ENCODE assay signal across 1 cellular context in the genomic region with DNA sequence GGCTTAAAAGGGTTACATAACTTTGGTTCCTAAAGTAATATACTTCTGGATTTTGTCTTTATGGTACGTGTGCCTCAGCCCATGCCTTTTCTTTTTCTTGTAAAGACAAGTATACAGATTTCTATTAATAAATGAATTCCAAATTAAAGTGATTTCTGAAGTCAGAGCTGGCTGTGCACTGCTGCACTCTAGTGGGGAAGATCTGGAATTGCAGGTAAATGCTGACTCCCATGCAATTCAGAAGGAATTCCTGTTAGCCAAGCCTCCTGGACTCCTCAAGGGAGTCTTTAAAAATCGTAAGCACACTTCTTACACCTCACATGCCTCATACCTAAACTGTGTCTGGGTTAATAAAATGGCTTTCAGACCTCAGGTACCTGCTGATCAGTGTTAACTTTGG.
TF ChIP-seq lines count a peak whose summit lies in the region.

No MANE protein-coding gene starts in this region.

TF ChIP-seq in WTC11, 78 proteins besides CTCF, POLR2A, EP300 and RAD21 (continued from another document):
- TF ChIP-seq, protein P1, sequence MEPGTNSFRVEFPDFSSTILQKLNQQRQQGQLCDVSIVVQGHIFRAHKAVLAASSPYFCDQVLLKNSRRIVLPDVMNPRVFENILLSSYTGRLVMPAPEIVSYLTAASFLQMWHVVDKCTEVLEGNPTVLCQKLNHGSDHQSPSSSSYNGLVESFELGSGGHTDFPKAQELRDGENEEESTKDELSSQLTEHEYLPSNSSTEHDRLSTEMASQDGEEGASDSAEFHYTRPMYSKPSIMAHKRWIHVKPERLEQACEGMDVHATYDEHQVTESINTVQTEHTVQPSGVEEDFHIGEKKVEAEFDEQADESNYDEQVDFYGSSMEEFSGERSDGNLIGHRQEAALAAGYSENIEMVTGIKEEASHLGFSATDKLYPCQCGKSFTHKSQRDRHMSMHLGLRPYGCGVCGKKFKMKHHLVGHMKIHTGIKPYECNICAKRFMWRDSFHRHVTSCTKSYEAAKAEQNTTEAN (CRISPR knock-in tag; IDR thresholded peaks at IDR 0.05) = no peak
- no peak for TF ChIP-seq TP53 (CRISPR knock-in tag; IDR thresholded peaks at IDR 0.05)
